In genomic region chr7:82255706-82256105, GRCh38 we compare ENCODE assay signal across 24 cellular contexts.
DNase-seq lines count a peak whose midpoint lies in the region; ATAC-seq and TF ChIP-seq lines count a peak whose summit lies in the region.
"Had no signal": no experiment of that assay in that cellular context is flagged by ENCODE, and none has a peak within 500 bp of the region (broad histone marks: within the 10 kb centered on the region; RNA-seq: fewer than 3 reads in every experiment).

No MANE protein-coding gene starts in this region.

- H3K27ac Mint-ChIP-seq in nephron progenitor cell: peak overlapping the region; percentile 42
- H3K27ac Mint-ChIP-seq: CD14-positive monocyte; CD4-positive, alpha-beta memory T cell; CD4-positive, CD25-positive, alpha-beta regulatory T cell; CD8-positive, alpha-beta memory T cell had no signal

- H3K36me3 Mint-ChIP-seq in nephron progenitor cell (ENCODE audit: low read depth): peaks cover 5% of the 10 kb centered on the region
- H3K36me3 Mint-ChIP-seq: CD14-positive monocyte; CD4-positive, alpha-beta memory T cell; CD4-positive, CD25-positive, alpha-beta regulatory T cell; CD8-positive, alpha-beta memory T cell had no signal

- no peak for ATAC-seq in HG03045 (IDR thresholded peaks at IDR 0.05; ENCODE audit: unreplicated experiment)
- no peak for ATAC-seq in GM21447 (IDR thresholded peaks at IDR 0.05; ENCODE audit: unreplicated experiment)
- ATAC-seq: GM12878 had no signal

- no peak overlapping the region for H3K4me3 Mint-ChIP-seq in nephron progenitor cell
- H3K4me3 Mint-ChIP-seq: CD14-positive monocyte; CD4-positive, alpha-beta memory T cell; CD4-positive, CD25-positive, alpha-beta regulatory T cell; CD8-positive, alpha-beta memory T cell had no signal

- no peaks in the 10 kb centered on the region for H3K27me3 Mint-ChIP-seq in nephron progenitor cell (ENCODE audit: low read depth, poor library complexity)
- H3K27me3 Mint-ChIP-seq: CD4-positive, alpha-beta memory T cell had no signal

- peak; percentile 71 for DNase-seq in NCI-H69 (lab: John Stamatoyannopoulos, UW)
- no peak for DNase-seq in nephron progenitor cell
- DNase-seq in renal cortical epithelial cell (ENCODE audit: low read depth): peak; percentile 11
- DNase-seq in NCI-H1694 (lab: John Stamatoyannopoulos, UW): no peak
- DNase-seq in cerebellum (ENCODE audit: low spot score): no peak
- DNase-seq: 8988T; ACHN; BE2C; C1 segment of cervical spinal cord; CD4-positive, alpha-beta memory T cell; CD4-positive, CD25-positive, alpha-beta regulatory T cell; CD8-positive, alpha-beta memory T cell; COR-L47; DMS 273 treated with DMSO at 0.1 percent for 48 hours; DMS153; DMS53; DMS79; DND-41; EL; GDM1 had no signal

- TF ChIP-seq CTCF in nephron progenitor cell (IDR thresholded peaks at IDR 0.05): no peak

- no peaks in the 10 kb centered on the region for H3K4me1 Mint-ChIP-seq in nephron progenitor cell
- H3K4me1 Mint-ChIP-seq: CD14-positive monocyte; CD4-positive, alpha-beta memory T cell; CD4-positive, CD25-positive, alpha-beta regulatory T cell; CD8-positive, alpha-beta memory T cell had no signal

- no peaks in the 10 kb centered on the region for H3K9me3 Mint-ChIP-seq in nephron progenitor cell

Comparison
In these comparisons a context has a peak if more than half of its experiments do, and no peak if none do; other contexts are left out.
1. DNase-seq: peak in NCI-H69 (single experiment) and renal cortical epithelial cell (single experiment); none in nephron progenitor cell (single experiment), NCI-H1694 (single experiment) and cerebellum (single experiment).